Comparison of ENCODE assay signal across 34 cellular contexts in genomic region chr15:55590788-55591187, GRCh38. TPM values are rescaled to one million over a fixed set of nuclear protein-coding genes. Genes with fewer than 3 reads are reported as not detected.
"Had no signal": no experiment of that assay in that cellular context is flagged by ENCODE, and none has a peak within 500 bp of the region (broad histone marks: within the 10 kb centered on the region; RNA-seq: fewer than 3 reads in every experiment).

No MANE protein-coding gene starts in this region.

- H3K36me3 Mint-ChIP-seq: T-cell had no signal

- H3K9me3 ChIP-seq: esophagus muscularis mucosa, gastrocnemius medialis had no signal

- H3K27ac ChIP-seq: brain microvascular endothelial cell, coronary artery, dorsolateral prefrontal cortex, esophagus muscularis mucosa, foreskin keratinocyte, gastrocnemius medialis, WERI-Rb-1 had no signal

- H3K9me3 Mint-ChIP-seq: activated CD8-positive, alpha-beta T cell treated with anti-CD3 and anti-CD28 coated beads for 36 hours; activated T-cell treated with anti-CD3 and anti-CD28 coated beads, Interleukin-2, amount 50 U/mL, for 4 hours; activated T-helper 17 cell treated with anti-CD3 and anti-CD28 coated beads, Interleukin-2, amount 50 U/mL, for 72 hours; central memory CD8-positive, alpha-beta T cell; dendritic cell treated with granulocyte-macrophage colony-stimulating factor and Interleukin-4, amounts not matched to agents 40 ng/mL and 50 ng/mL, for 4 days; effector memory CD8-positive, alpha-beta T cell; T-helper 1 cell treated with Interleukin-12 subunit alpha and Interleukin-12 subunit beta and Interleukin-4 antibody, amounts not matched to agents 30 μg/mL and 1 μg/mL, for 36 hours had no signal

- ATAC-seq: activated CD4-positive, CD25-positive, alpha-beta regulatory T cell treated with anti-CD3 and anti-CD28 coated beads, Interleukin-2, amount 50 U/mL, for 24 hours; activated CD8-positive, alpha-beta T cell treated with anti-CD3 and anti-CD28 coated beads for 36 hours; activated T-cell treated with anti-CD3 and anti-CD28 coated beads, Interleukin-2, amount 50 U/mL, for 4 hours; activated T-helper 17 cell treated with anti-CD3 and anti-CD28 coated beads, Interleukin-2, amount 50 U/mL, for 72 hours; effector memory CD8-positive, alpha-beta T cell; foreskin keratinocyte; gastrocnemius medialis; T-cell had no signal

- H3K4me1 Mint-ChIP-seq: activated T-helper 17 cell treated with anti-CD3 and anti-CD28 coated beads, Interleukin-2, amount 50 U/mL, for 72 hours; central memory CD8-positive, alpha-beta T cell had no signal

- FAIRE-seq: astrocyte, bronchial epithelial cell had no signal

- H3K27ac Mint-ChIP-seq: activated B cell treated with CpG ODN at 0.5 μM for 24 hours; activated CD8-positive, alpha-beta T cell treated with anti-CD3 and anti-CD28 coated beads for 36 hours; activated naive CD8-positive, alpha-beta T cell; activated T-helper 17 cell treated with anti-CD3 and anti-CD28 coated beads, Interleukin-2, amount 50 U/mL, for 72 hours; dendritic cell treated with granulocyte-macrophage colony-stimulating factor and Interleukin-4, amounts not matched to agents 40 ng/mL and 50 ng/mL, for 4 days; effector memory CD8-positive, alpha-beta T cell; T-cell; T-helper 1 cell treated with Interleukin-12 subunit alpha and Interleukin-12 subunit beta and Interleukin-4 antibody, amounts not matched to agents 30 μg/mL and 1 μg/mL, for 36 hours had no signal

- DNase-seq: activated B cell treated with CpG ODN at 0.5 μM for 24 hours; activated CD4-positive, alpha-beta T cell treated with anti-CD3 and anti-CD28 coated beads for 48 hours; activated CD4-positive, alpha-beta T cell treated with anti-CD3 and anti-CD28 coated beads, Interleukin-2, amount 50 U/mL, for 1 hour; activated CD4-positive, alpha-beta T cell treated with anti-CD3 and anti-CD28 coated beads, Interleukin-2, amount 50 U/mL, for 48 hours; activated CD8-positive, alpha-beta memory T cell treated with anti-CD3 and anti-CD28 coated beads for 24 hours; activated CD8-positive, alpha-beta T cell treated with anti-CD3 and anti-CD28 coated beads for 36 hours; activated effector memory CD4-positive, alpha-beta T cell treated with Interleukin-2 at 50 U/mL for 16 hours; activated gamma-delta T cell treated with Interleukin-2 at 50 U/mL for 16 hours; activated naive CD4-positive, alpha-beta T cell treated with anti-CD3 and anti-CD28 coated beads, Interleukin-2, amount 50 U/mL, for 16 hours; activated naive CD4-positive, alpha-beta T cell treated with Interleukin-2 at 50 U/mL for 16 hours; activated T-cell treated with anti-CD3 and anti-CD28 coated beads, Interleukin-2, amount 50 U/mL, for 4 hours; amniotic stem cell; anterior cingulate cortex; brain microvascular endothelial cell; dorsolateral prefrontal cortex; effector memory CD8-positive, alpha-beta T cell; erythroblast; foreskin keratinocyte; gastrocnemius medialis; glutamatergic neuron; T-cell; T-helper 9 cell; WERI-Rb-1 had no signal

- H3K36me3 ChIP-seq: brain microvascular endothelial cell, esophagus muscularis mucosa, gastrocnemius medialis, WERI-Rb-1 had no signal

- H3K27me3 ChIP-seq: brain microvascular endothelial cell, esophagus muscularis mucosa, gastrocnemius medialis had no signal

- H3K4me3 Mint-ChIP-seq: activated B cell treated with CpG ODN at 0.5 μM for 24 hours; activated CD8-positive, alpha-beta T cell treated with anti-CD3 and anti-CD28 coated beads for 36 hours; activated naive CD8-positive, alpha-beta T cell; activated T-cell treated with anti-CD3 and anti-CD28 coated beads, Interleukin-2, amount 50 U/mL, for 4 hours; activated T-helper 17 cell treated with anti-CD3 and anti-CD28 coated beads, Interleukin-2, amount 50 U/mL, for 72 hours; central memory CD8-positive, alpha-beta T cell; dendritic cell treated with granulocyte-macrophage colony-stimulating factor and Interleukin-4, amounts not matched to agents 40 ng/mL and 50 ng/mL, for 4 days; effector memory CD8-positive, alpha-beta T cell; T-cell; T-helper 1 cell treated with Interleukin-12 subunit alpha and Interleukin-12 subunit beta and Interleukin-4 antibody, amounts not matched to agents 30 μg/mL and 1 μg/mL, for 36 hours had no signal

- H3K4me1 ChIP-seq: foreskin keratinocyte had no signal

- H3K4me3 ChIP-seq: coronary artery, dorsolateral prefrontal cortex, esophagus muscularis mucosa, gastrocnemius medialis had no signal

RNA-seq across cellular contexts. Expression of gene PYGO1, which starts 2.6 kb away (rescaled TPM):
- total RNA-seq: activated CD8-positive, alpha-beta T cell treated with anti-CD3 and anti-CD28 coated beads for 36 hours; activated T-helper 17 cell treated with anti-CD3 and anti-CD28 coated beads, Interleukin-2, amount 50 U/mL, for 72 hours; T-helper 2 cell treated with Interferon-gamma antibody and Interleukin-4, amounts not matched to agents 100 ng/mL and 5 ng/mL, for 36 hours had no signal
